Comparison of ENCODE assay signal across 12 cellular contexts in genomic region chr11:16982809-16983208, GRCh38. TPM values are rescaled to one million over a fixed set of nuclear protein-coding genes. Genes with fewer than 3 reads are reported as not detected.
DNase-seq lines count a peak whose midpoint lies in the region; ATAC-seq and TF ChIP-seq lines count a peak whose summit lies in the region.
"Had no signal": no experiment of that assay in that cellular context is flagged by ENCODE, and none has a peak within 500 bp of the region (broad histone marks: within the 10 kb centered on the region; RNA-seq: fewer than 3 reads in every experiment).

No MANE protein-coding gene starts in this region.

- H3K36me3 Mint-ChIP-seq in memory B cell = peaks cover 1% of the 10 kb centered on the region

- H2AFZ ChIP-seq in KMS-11 (ENCODE audit: low read depth) = no peak overlapping the region

- no peaks in the 10 kb centered on the region for H3K9me3 ChIP-seq in body of pancreas
- no peaks in the 10 kb centered on the region for H3K9me3 ChIP-seq in effector memory CD4-positive, alpha-beta T cell (ENCODE audit: control insufficient read depth, low read length)

- H3K79me2 ChIP-seq in KMS-11 (ENCODE audit: insufficient read depth, low read depth) = peaks cover 14% of the 10 kb centered on the region; the same call in 1 of the 2 replicates

- TF ChIP-seq CTCF in KMS-11 (conservative IDR thresholded peaks at IDR 0.05; ENCODE audit: low read depth, low read length) = no peak
- TF ChIP-seq CTCF in body of pancreas (IDR thresholded peaks at IDR 0.05) = no peak

- no peak for ATAC-seq in body of pancreas
- ATAC-seq in memory B cell (ENCODE audit: low read depth) = no peak
- no peak for ATAC-seq in HG03025 (IDR thresholded peaks at IDR 0.05; ENCODE audit: low FRiP score, unreplicated experiment)
- ATAC-seq: activated T-cell treated with anti-CD3 and anti-CD28 coated beads, Interleukin-2, amount 50 U/mL, for 4 hours had no signal

- H3K27ac ChIP-seq in KMS-11 = peak overlapping the region; percentile 29; the same call in 1 of the 2 replicates
- peak overlapping the region; percentile 75 to 94 (median 92) for H3K27ac ChIP-seq in body of pancreas
- H3K27ac ChIP-seq in substantia nigra (ENCODE audit: low read depth, low read length, poor library complexity, severe bottlenecking) = peak overlapping the region; percentile 90
- H3K27ac ChIP-seq in effector memory CD4-positive, alpha-beta T cell (ENCODE audit: insufficient read depth, low read length, poor library complexity, severe bottlenecking) = no peak overlapping the region

- H3K9ac ChIP-seq in KMS-11 = peak overlapping the region; percentile 23; the same call in 1 of the 2 replicates

- no peaks in the 10 kb centered on the region for H3K27me3 Mint-ChIP-seq in memory B cell

- peak overlapping the region; percentile 42 for H3K27ac Mint-ChIP-seq in memory B cell

- DNase-seq in body of pancreas (no peak), memory B cell (ENCODE audit: low spot score in 2 of 2) (no peak), substantia nigra (lab: John Stamatoyannopoulos, UW) (no peak), SIG-M5 treated with dmso at 0.1 percent for 504 hours (lab: John Stamatoyannopoulos, UW; ENCODE audit: unreplicated experiment) (no peak), MV-4-11 (lab: John Stamatoyannopoulos, UW) (no peak)
- no peak for DNase-seq in effector memory CD4-positive, alpha-beta T cell
- DNase-seq: activated T-cell treated with anti-CD3 and anti-CD28 coated beads, Interleukin-2, amount 50 U/mL, for 4 hours; NCI-H1930; NCI-H524 treated with DMSO at 0.1 percent for 48 hours; stimulated activated CD4-positive, alpha-beta T cell treated with anti-CD3 and anti-CD28 coated beads, Interleukin-15, amount 100 ng/mL, for 24 hours had no signal

- H3K4me1 ChIP-seq in KMS-11 (ENCODE audit: low read depth, poor library complexity, severe bottlenecking) = peaks cover 60% of the 10 kb centered on the region
- H3K4me1 ChIP-seq in body of pancreas = peaks cover 88% of the 10 kb centered on the region
- H3K4me1 ChIP-seq in effector memory CD4-positive, alpha-beta T cell (ENCODE audit: control insufficient read depth, insufficient read depth, low read length, poor library complexity, severe bottlenecking) = peaks cover 7% of the 10 kb centered on the region

- no peak for TF ChIP-seq POLR2A in body of pancreas (IDR thresholded peaks at IDR 0.05)

- 64 to 86% methylated on average over 1 of the region's 1 CpG for WGBS in body of pancreas, 2 donors

- H3K4me3 Mint-ChIP-seq in memory B cell = no peak overlapping the region
- H3K4me3 Mint-ChIP-seq: activated T-cell treated with anti-CD3 and anti-CD28 coated beads, Interleukin-2, amount 50 U/mL, for 4 hours had no signal

- intact Hi-C loops in body of pancreas (cut with DNase I) = no loop called here

- H3K4me3 ChIP-seq in KMS-11 (IDR thresholded peaks at IDR 0.05; ENCODE audit: insufficient read depth, low read depth, low read length) = no peak overlapping the region
- H3K4me3 ChIP-seq in body of pancreas = no peak overlapping the region
- H3K4me3 ChIP-seq in effector memory CD4-positive, alpha-beta T cell (ENCODE audit: insufficient read depth, low read depth, low read length, poor library complexity, severe bottlenecking) = no peak overlapping the region

- no peaks in the 10 kb centered on the region for H4K20me1 ChIP-seq in KMS-11 (ENCODE audit: insufficient read depth)

- peak overlapping the region; percentile 87; the same call in 1 of the 2 replicates for H3K4me2 ChIP-seq in KMS-11

- no peaks in the 10 kb centered on the region for H3K36me3 ChIP-seq in KMS-11 (ENCODE audit: insufficient read depth)
- H3K36me3 ChIP-seq in body of pancreas (replicated peaks in 1 of 2; ENCODE audit: insufficient read depth in 1 of 2, low read depth in 2 of 2) = no peaks in the 10 kb centered on the region
- H3K36me3 ChIP-seq in effector memory CD4-positive, alpha-beta T cell (ENCODE audit: control insufficient read depth, insufficient read depth, low read length) = no peaks in the 10 kb centered on the region

- H3K4me1 Mint-ChIP-seq in memory B cell = peaks cover 23% of the 10 kb centered on the region

- H3K9me3 Mint-ChIP-seq in memory B cell = no peaks in the 10 kb centered on the region
- H3K9me3 Mint-ChIP-seq: activated T-cell treated with anti-CD3 and anti-CD28 coated beads, Interleukin-2, amount 50 U/mL, for 4 hours had no signal

- H3K27me3 ChIP-seq in KMS-11 (ENCODE audit: insufficient read depth, low read depth) = no peaks in the 10 kb centered on the region
- no peaks in the 10 kb centered on the region for H3K27me3 ChIP-seq in body of pancreas
- no peaks in the 10 kb centered on the region for H3K27me3 ChIP-seq in effector memory CD4-positive, alpha-beta T cell (replicated peaks; ENCODE audit: control insufficient read depth, insufficient read depth, low read length, poor library complexity, severe bottlenecking)

RNA-seq across cellular contexts. Expression of gene PLEKHA7, which starts 31.4 kb away (rescaled TPM):
- 10 to 100 TPM; 30.4 to 34.6 TPM for total RNA-seq in body of pancreas
